8 cellular contexts compared by ENCODE assay signal in the genomic region with DNA sequence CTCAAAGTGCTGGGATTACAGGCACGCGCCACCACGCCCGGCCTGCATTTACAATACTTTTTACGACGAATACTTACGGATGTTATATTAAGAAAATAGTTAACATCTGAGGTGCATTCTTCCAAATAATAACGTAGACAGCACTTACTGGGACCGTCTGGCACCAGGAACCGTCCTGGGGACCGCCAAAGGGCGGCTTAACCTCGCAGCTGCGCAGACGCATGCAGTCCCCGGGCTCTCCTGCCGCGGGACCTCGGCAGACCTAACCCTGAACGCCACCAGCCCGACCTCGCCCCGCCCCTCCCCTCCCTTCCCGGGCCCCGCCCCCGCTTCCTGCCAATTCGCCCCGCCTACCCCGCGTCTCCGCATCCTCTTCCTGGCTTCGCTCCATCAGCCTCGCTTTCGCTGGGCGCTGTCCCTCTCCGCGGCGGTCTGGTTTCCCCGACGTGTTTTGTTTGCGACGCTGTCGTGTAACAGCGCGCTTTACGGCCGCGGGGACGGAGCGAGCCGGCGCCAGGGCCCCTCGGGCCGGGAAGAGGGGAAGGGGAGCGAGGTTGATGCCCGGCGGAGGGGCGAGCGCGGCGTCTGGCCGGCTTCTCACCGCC. TPM values are rescaled to one million over a fixed set of nuclear protein-coding genes. Genes with fewer than 3 reads are reported as not detected.
DNase-seq lines count a peak whose midpoint lies in the region; ATAC-seq, FAIRE-seq and TF ChIP-seq lines count a peak whose summit lies in the region.

Gene CNOT11, plus strand, starts transcription at position 479 of the 605 bp plus-strand sequence. Its CDS starts 79 bp downstream, at position 558.

- TF ChIP-seq CTCF in D721Med (IDR thresholded peaks at IDR 0.05; ENCODE audit: insufficient read depth, missing control alignments) (no peak), OCI-LY7 (conservative IDR thresholded peaks at IDR 0.05; ENCODE audit: low read length) (no peak), epithelial cell of esophagus (IDR thresholded peaks at IDR 0.05; ENCODE audit: insufficient read depth, low read depth, low read length, missing control alignments) (no peak), mucosa of descending colon (IDR thresholded peaks at IDR 0.05) (no peak)

- no peak for FAIRE-seq in D721Med (lab: Jason Lieb, UNC)

- peaks cover 16% of the 10 kb centered on the region for H4K20me1 ChIP-seq in OCI-LY7 (ENCODE audit: insufficient read depth, low read length)

- H2AFZ ChIP-seq in OCI-LY7 (ENCODE audit: low read length), result peak within 1 kb of the TSS; percentile 94

- DNase-seq in D721Med (ENCODE audit: insufficient read length, low spot score) (peak; percentile 55), HuH-7.5 (ENCODE audit: low spot score) (peak; percentile 72), OCI-LY7 (ENCODE audit: low spot score) (peak; percentile 99), activated T-cell treated with anti-CD3 and anti-CD28 coated beads for 1 hour (ENCODE audit: low read depth) (peak; percentile 100), epithelial cell of esophagus (ENCODE audit: low read depth) (peak; percentile 98), mucosa of descending colon (peak; percentile 99 to 100 (median 100))
- DNase-seq in stimulated activated CD8-positive, alpha-beta memory T cell treated with anti-CD3 and anti-CD28 coated beads, Interleukin-4, amount 100 ng/mL, for 24 hours (ENCODE audit: low read depth), result peak; percentile 97

- no TSS peak for BruUV-seq in OCI-LY7 (replicated peaks; lab: Mats Ljungman, UMichigan)

- intact Hi-C loops in OCI-LY7 (cut with micrococcal nuclease; ENCODE audit: unreplicated experiment) (loop anchor here (2.0 to 10.0 kb wide), 2 partner anchors 100 to 462 kb away; no protein-coding TSS in a partner anchor), mucosa of descending colon (cut with DNase I, micrococcal nuclease) (no loop called here)

- no peaks in the 10 kb centered on the region for H3K9me3 ChIP-seq in OCI-LY7 (ENCODE audit: low read length)
- no peaks in the 10 kb centered on the region for H3K9me3 ChIP-seq in mucosa of descending colon

- H3K27ac ChIP-seq in OCI-LY7 (ENCODE audit: low read depth, low read length, poor library complexity, severe bottlenecking), result peak within 1 kb of the TSS; percentile 77

- POLR2A ChIA-PET in OCI-LY7 (lab: Charles Lee), result interaction anchor here (0.6 to 2.3 kb wide), 7 partner anchors 23 to 148 kb away, joined by 3 to 6 read pairs (median 3); no protein-coding TSS in a partner anchor

- peak; percentile 79 for ATAC-seq in GM21526 (IDR thresholded peaks at IDR 0.05; ENCODE audit: low FRiP score, unreplicated experiment)
- peak; percentile 92 for ATAC-seq in mucosa of descending colon

- peak within 1 kb of the TSS; percentile 96 for H3K4me3 ChIP-seq in OCI-LY7 (ENCODE audit: low read depth, low read length, poor library complexity, severe bottlenecking)
- peak within 1 kb of the TSS; percentile 78 for H3K4me3 ChIP-seq in epithelial cell of esophagus (ENCODE audit: low read length)
- H3K4me3 ChIP-seq in mucosa of descending colon, result peak within 1 kb of the TSS; percentile 90

- peaks cover 39% of the 10 kb centered on the region for H3K79me2 ChIP-seq in OCI-LY7 (ENCODE audit: insufficient read depth, low read depth, low read length)

- no peaks in the 10 kb centered on the region for H3K9me2 ChIP-seq in OCI-LY7 (ENCODE audit: insufficient read depth, low read length)

- H3K4me2 ChIP-seq in OCI-LY7 (ENCODE audit: low read length), result peak within 1 kb of the TSS; percentile 99

- peaks cover 39% of the 10 kb centered on the region for H3K4me1 ChIP-seq in OCI-LY7 (ENCODE audit: insufficient read depth, low read length, poor library complexity, severe bottlenecking)
- peaks cover 25% of the 10 kb centered on the region for H3K4me1 ChIP-seq in mucosa of descending colon (ENCODE audit: low read depth)

- H3K36me3 ChIP-seq in OCI-LY7 (ENCODE audit: insufficient read depth, low read length) (peaks cover 23% of the 10 kb centered on the region), mucosa of descending colon (ENCODE audit: low read depth) (no peaks in the 10 kb centered on the region)

- CTCF ChIA-PET in OCI-LY7 (lab: Charles Lee; ENCODE audit: unreplicated experiment), result interaction anchor here (2.1 kb wide), 1 partner anchor 29 kb away, joined by 9 read pairs; no protein-coding TSS in a partner anchor

RNA-seq across cellular contexts. Expression of gene CNOT11, which starts in this region (rescaled TPM):
- 45.7 and 55.5 TPM in 2 replicates for total RNA-seq in OCI-LY7 (2014; rRNA removed; shearing (Covaris generic))
- total RNA-seq in OCI-LY7 (2022), result 71.9 and 75.6 TPM in 2 replicates
- total RNA-seq in mucosa of descending colon, result 10 to 100 TPM; 39.3 to 56.7 (median 54.4) TPM

Comparison
In these comparisons a context has a peak if more than half of its experiments do, and no peak if none do; other contexts are left out.
1. Peak in every context shown above with its lines: DNase-seq, ATAC-seq, H3K4me3 ChIP-seq and H3K27ac ChIP-seq.